ENCODE assay signal across 8 cellular contexts in genomic region chr17:56594528-56595418, GRCh38. TPM values are rescaled to one million over a fixed set of nuclear protein-coding genes. Genes with fewer than 3 reads are reported as not detected.
DNase-seq lines count a peak whose midpoint lies in the region; ATAC-seq, FAIRE-seq and TF ChIP-seq lines count a peak whose summit lies in the region.

No MANE protein-coding gene starts in this region.

- H3K9me3 ChIP-seq in CD4-positive, CD25-positive, alpha-beta regulatory T cell (ENCODE audit: control insufficient read depth in 2 of 2, low read length in 2 of 2) = no peaks in the 10 kb centered on the region

- no peaks in the 10 kb centered on the region for H3K36me3 Mint-ChIP-seq in CD4-positive, CD25-positive, alpha-beta regulatory T cell
- H3K36me3 Mint-ChIP-seq in WTC11 (no peaks in the 10 kb centered on the region), neural crest cell (ENCODE audit: low read depth) (no peaks in the 10 kb centered on the region)

- peak overlapping the region; percentile 89 to 95 (median 94) for H3K4me3 Mint-ChIP-seq in CD4-positive, CD25-positive, alpha-beta regulatory T cell
- H3K4me3 Mint-ChIP-seq in WTC11 = peak overlapping the region; percentile 58
- H3K4me3 Mint-ChIP-seq in neural crest cell = peak overlapping the region; percentile 79

- peak; percentile 26 to 30 for ATAC-seq in CD4-positive, CD25-positive, alpha-beta regulatory T cell (ENCODE audit: low read depth in 2 of 2)
- ATAC-seq in WTC11 = peak; percentile 2
- no peak for ATAC-seq in GM18868 (IDR thresholded peaks at IDR 0.05; ENCODE audit: unreplicated experiment)
- ATAC-seq in HG02840 (IDR thresholded peaks at IDR 0.05; ENCODE audit: low FRiP score, unreplicated experiment) = no peak

- peaks cover 0 to 2% (median 0%) of the 10 kb centered on the region in 7 donors for H3K9me3 Mint-ChIP-seq in CD4-positive, CD25-positive, alpha-beta regulatory T cell
- H3K9me3 Mint-ChIP-seq in WTC11 (no peaks in the 10 kb centered on the region), neural crest cell (no peaks in the 10 kb centered on the region)

- CTCF ChIA-PET in WTC11 (lab: Charles Lee) = interaction anchor here (0.6 to 4.5 kb wide), 7 partner anchors 35 to 401 kb away, joined by 3 to 33 read pairs (median 15); no protein-coding TSS in a partner anchor

- H3K4me3 ChIP-seq in CD4-positive, CD25-positive, alpha-beta regulatory T cell (ENCODE audit: low read depth, low read length) = peak overlapping the region; percentile 75

- TF ChIP-seq CTCF in WTC11 (IDR thresholded peaks at IDR 0.05) (no peak), neural crest cell (conservative IDR thresholded peaks at IDR 0.05) (peak; percentile 5)

- DNase-seq in CD4-positive, CD25-positive, alpha-beta regulatory T cell = peak; percentile 14 to 59 (median 57)
- DNase-seq in HT1080 (ENCODE audit: low read depth) (peak; percentile 59), WTC11 (ENCODE audit: low spot score) (peak; percentile 49), neural crest cell (ENCODE audit: low read depth, low spot score) (peak; percentile 40), GM19240 (ENCODE audit: insufficient read length, low spot score) (no peak)

- H3K4me1 Mint-ChIP-seq in CD4-positive, CD25-positive, alpha-beta regulatory T cell = peaks cover 10 to 37% (median 21%) of the 10 kb centered on the region in 4 donors
- peaks cover 30% of the 10 kb centered on the region for H3K4me1 Mint-ChIP-seq in WTC11
- H3K4me1 Mint-ChIP-seq in neural crest cell = peaks cover 22% of the 10 kb centered on the region

- peaks cover 68% of the 10 kb centered on the region for H3K27me3 Mint-ChIP-seq in CD4-positive, CD25-positive, alpha-beta regulatory T cell
- H3K27me3 Mint-ChIP-seq in WTC11 (ENCODE audit: low read depth) (peaks cover 67% of the 10 kb centered on the region), neural crest cell (ENCODE audit: low read depth) (peaks cover 74% of the 10 kb centered on the region)

- H3K27me3 ChIP-seq in CD4-positive, CD25-positive, alpha-beta regulatory T cell (ENCODE audit: control insufficient read depth, insufficient read depth, low read length) = peaks cover 20% of the 10 kb centered on the region

- peak; percentile 15 for FAIRE-seq in endometrium (lab: Jason Lieb, UNC)

- peak overlapping the region; percentile 64 to 97 (median 77) for H3K27ac Mint-ChIP-seq in CD4-positive, CD25-positive, alpha-beta regulatory T cell
- H3K27ac Mint-ChIP-seq in WTC11 (no peak overlapping the region), neural crest cell (ENCODE audit: unreplicated experiment) (no peak overlapping the region)

- POLR2A ChIA-PET in WTC11 (lab: Charles Lee) = interaction anchor here (0.6 kb wide), 1 partner anchor 77 kb away, joined by 7 read pairs; no protein-coding TSS in a partner anchor

- H3K4me1 ChIP-seq in CD4-positive, CD25-positive, alpha-beta regulatory T cell (ENCODE audit: control insufficient read depth, insufficient read depth, low read length, poor library complexity, severe bottlenecking) = peaks cover 63% of the 10 kb centered on the region

- peak overlapping the region; percentile 47 for H3K27ac ChIP-seq in CD4-positive, CD25-positive, alpha-beta regulatory T cell (ENCODE audit: insufficient read depth, low read length, poor library complexity, severe bottlenecking)

- H3K36me3 ChIP-seq in CD4-positive, CD25-positive, alpha-beta regulatory T cell (ENCODE audit: control insufficient read depth, insufficient read depth, low read length) = no peaks in the 10 kb centered on the region

TF ChIP-seq in WTC11, 78 proteins besides CTCF, POLR2A, EP300 and RAD21 (continues in another document):
- TF ChIP-seq MXD4 (CRISPR knock-in tag; IDR thresholded peaks at IDR 0.05; ENCODE audit: borderline replicate concordance) (no peak), ZNF671 (CRISPR knock-in tag; IDR thresholded peaks at IDR 0.05) (no peak), AFF4 (CRISPR knock-in tag; IDR thresholded peaks at IDR 0.05; ENCODE audit: borderline replicate concordance) (no peak), ZNF423 (CRISPR knock-in tag; IDR thresholded peaks at IDR 0.05) (no peak), ARID4B (CRISPR knock-in tag; IDR thresholded peaks at IDR 0.05; ENCODE audit: borderline replicate concordance) (no peak), CBFB (CRISPR knock-in tag; IDR thresholded peaks at IDR 0.05; ENCODE audit: low read depth) (no peak)
- TF ChIP-seq, protein P1, sequence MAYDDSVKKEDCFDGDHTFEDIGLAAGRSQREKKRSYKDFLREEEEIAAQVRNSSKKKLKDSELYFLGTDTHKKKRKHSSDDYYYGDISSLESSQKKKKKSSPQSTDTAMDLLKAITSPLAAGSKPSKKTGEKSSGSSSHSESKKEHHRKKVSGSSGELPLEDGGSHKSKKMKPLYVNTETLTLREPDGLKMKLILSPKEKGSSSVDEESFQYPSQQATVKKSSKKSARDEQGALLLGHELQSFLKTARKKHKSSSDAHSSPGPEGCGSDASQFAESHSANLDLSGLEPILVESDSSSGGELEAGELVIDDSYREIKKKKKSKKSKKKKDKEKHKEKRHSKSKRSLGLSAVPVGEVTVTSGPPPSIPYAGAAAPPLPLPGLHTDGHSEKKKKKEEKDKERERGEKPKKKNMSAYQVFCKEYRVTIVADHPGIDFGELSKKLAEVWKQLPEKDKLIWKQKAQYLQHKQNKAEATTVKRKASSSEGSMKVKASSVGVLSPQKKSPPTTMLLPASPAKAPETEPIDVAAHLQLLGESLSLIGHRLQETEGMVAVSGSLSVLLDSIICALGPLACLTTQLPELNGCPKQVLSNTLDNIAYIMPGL (CRISPR knock-in tag; IDR thresholded peaks at IDR 0.05) = no peak

RNA-seq across cellular contexts. Expression of gene NOG, which starts 1.3 kb away (rescaled TPM):
- total RNA-seq in CD4-positive, CD25-positive, alpha-beta regulatory T cell = 4.8 TPM
- 10 to 100 TPM; 14.2 to 34.7 (median 23.7) TPM for polyA plus RNA-seq in CD4-positive, CD25-positive, alpha-beta regulatory T cell
- 28.4 and 36.1 TPM in 2 replicates for total RNA-seq in HT1080 (2014; rRNA removed; shearing (Covaris generic))
- polyA plus RNA-seq in HT1080 (2015; cell fraction: cytosol; rRNA removed) = 21.0 and 22.0 TPM in 2 replicates
- polyA plus RNA-seq in HT1080 (2015; cell fraction: nucleus; rRNA removed) = 16.8 and 19.4 TPM in 2 replicates
- total RNA-seq in WTC11 (2021) = 0.89 to 1.2 TPM (median 1.1 TPM) in 3 replicates
- 0.50 and 0.65 TPM in 2 replicates for total RNA-seq in neural crest cell

Comparison
In these comparisons a context has a peak if more than half of its experiments do, and no peak if none do; other contexts are left out.
1. ATAC-seq: peak in CD4-positive, CD25-positive, alpha-beta regulatory T cell (2 of 2) and WTC11 (single experiment); none in GM18868 (single experiment) and HG02840 (single experiment).
2. H3K27ac Mint-ChIP-seq: peak in CD4-positive, CD25-positive, alpha-beta regulatory T cell (3 of 3); none in WTC11 (single experiment) and neural crest cell (single experiment).
3. Peak in every context shown above with its lines, with median percentiles within 50 percentile points of each other: H3K4me3 Mint-ChIP-seq.